ENCODE assay signal across 1 cellular context in the genomic region with DNA sequence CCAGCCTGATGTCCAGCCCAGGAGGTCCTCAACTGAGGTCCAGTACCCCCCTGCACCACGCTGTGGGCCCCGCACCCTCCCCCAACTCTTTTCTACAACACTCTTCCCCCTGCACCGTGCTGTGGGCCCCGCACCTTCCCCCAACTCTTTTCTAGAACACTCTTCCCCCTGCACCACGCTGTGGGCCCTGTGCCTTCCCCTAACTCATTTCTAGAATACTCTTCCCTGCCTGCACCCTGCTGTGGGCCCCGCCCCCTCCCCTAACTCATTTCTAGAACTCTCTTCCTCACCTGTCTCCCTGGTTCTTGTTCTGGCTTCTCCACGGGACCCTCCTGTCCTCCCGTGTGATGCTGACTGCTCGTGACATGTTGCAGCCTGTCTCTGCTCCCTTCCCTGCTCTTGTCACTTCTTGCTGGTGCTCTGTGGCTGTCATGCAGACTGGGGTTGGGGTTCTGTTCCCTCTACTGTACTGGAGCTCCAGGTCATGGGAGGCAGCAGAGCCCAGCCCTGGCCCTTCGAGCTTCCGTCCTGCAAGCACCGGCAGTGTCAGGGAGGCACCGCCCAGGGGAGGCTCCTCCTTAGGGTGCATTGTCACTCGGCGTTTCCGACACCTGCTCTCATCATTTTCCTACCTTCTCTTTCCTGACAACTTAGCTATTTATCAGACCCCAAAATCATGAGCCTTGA.
TF ChIP-seq lines count a peak whose summit lies in the region.

No MANE protein-coding gene starts in this region.

TF ChIP-seq in H1, 55 proteins besides CTCF, POLR2A, EP300 and RAD21:
- TF ChIP-seq JUND (IDR thresholded peaks at IDR 0.05; ENCODE audit: low read length) (no peak), TBP (IDR thresholded peaks at IDR 0.05; ENCODE audit: low read depth, low read length) (no peak), MAX (IDR thresholded peaks at IDR 0.05) (no peak), RNF2 (IDR thresholded peaks at IDR 0.05; ENCODE audit: borderline replicate concordance, low read depth, low read length, missing control alignments, poor library complexity, severe bottlenecking) (no peak), CBX8 (IDR thresholded peaks at IDR 0.05; ENCODE audit: borderline replicate concordance, low read depth, low read length) (no peak), TEAD4 (IDR thresholded peaks at IDR 0.05; ENCODE audit: low read depth, low read length) (no peak), ATF2 (IDR thresholded peaks at IDR 0.05; ENCODE audit: low read length) (no peak), SAP30 (IDR thresholded peaks at IDR 0.05; ENCODE audit: insufficient read depth, insufficient replicate concordance, low read length) (no peak), TAF7 (optimal IDR thresholded peaks at IDR 0.05; ENCODE audit: borderline replicate concordance, low read depth, low read length) (no peak), KDM4A (IDR thresholded peaks at IDR 0.05; ENCODE audit: low read depth, low read length, severe bottlenecking) (no peak), ZNF274 (IDR thresholded peaks at IDR 0.05; ENCODE audit: borderline replicate concordance, extremely low read depth, low read length) (no peak), NRF1 (IDR thresholded peaks at IDR 0.05; ENCODE audit: low read depth, low read length) (no peak), YY1 (IDR thresholded peaks at IDR 0.05; ENCODE audit: low read depth, low read length) (no peak), HDAC2 (IDR thresholded peaks at IDR 0.05; ENCODE audit: borderline replicate concordance in 1 of 2, low read depth in 2 of 2, low read length in 2 of 2) (no peak), CREB1 (IDR thresholded peaks at IDR 0.05) (no peak), RBBP5 (IDR thresholded peaks at IDR 0.05; ENCODE audit: borderline replicate concordance, low read depth, low read length) (no peak), GTF2F1 (IDR thresholded peaks at IDR 0.05; ENCODE audit: borderline replicate concordance, low read depth, low read length) (no peak), MAFK (IDR thresholded peaks at IDR 0.05; ENCODE audit: low read depth, low read length) (no peak), CEBPB (IDR thresholded peaks at IDR 0.05; ENCODE audit: low read depth, low read length) (no peak)
